In genomic region chr10:87818505-87819273, GRCh38 we compare ENCODE assay signal across 8 cellular contexts. TPM values are rescaled to one million over a fixed set of nuclear protein-coding genes. Genes with fewer than 3 reads are reported as not detected.
DNase-seq lines count a peak whose midpoint lies in the region; TF ChIP-seq lines count a peak whose summit lies in the region.

No MANE protein-coding gene starts in this region.

- no peaks in the 10 kb centered on the region for H3K9me3 Mint-ChIP-seq in T-helper 1 cell treated with Interleukin-12 subunit alpha and Interleukin-12 subunit beta and Interleukin-4 antibody, amounts not matched to agents 30 μg/mL and 1 μg/mL, for 36 hours

- H3K27ac Mint-ChIP-seq in T-helper 1 cell treated with Interleukin-12 subunit alpha and Interleukin-12 subunit beta and Interleukin-4 antibody, amounts not matched to agents 30 μg/mL and 1 μg/mL, for 36 hours, result peak overlapping the region; percentile 98

- peak overlapping the region; percentile 89 for H3K4me3 Mint-ChIP-seq in T-helper 1 cell treated with Interleukin-12 subunit alpha and Interleukin-12 subunit beta and Interleukin-4 antibody, amounts not matched to agents 30 μg/mL and 1 μg/mL, for 36 hours

- in situ Hi-C loops in astrocyte of the spinal cord (cut with HindIII; ENCODE audit: low sequenced_read_pairs), result no loop called here

- H3K4me1 Mint-ChIP-seq in T-helper 1 cell treated with Interleukin-12 subunit alpha and Interleukin-12 subunit beta and Interleukin-4 antibody, amounts not matched to agents 30 μg/mL and 1 μg/mL, for 36 hours (ENCODE audit: low read depth), result peaks cover 28% of the 10 kb centered on the region

- DNase-seq in DMS153 treated with DMSO at 0.1 percent for 48 hours (lab: John Stamatoyannopoulos, UW; ENCODE audit: unreplicated experiment), result peak; percentile 41
- DNase-seq in GM20000 (ENCODE audit: low spot score), result peak; percentile 54
- peak; percentile 63 for DNase-seq in HT-29 (ENCODE audit: low spot score)
- peak; percentile 29 for DNase-seq in astrocyte of the spinal cord (ENCODE audit: low read depth, low spot score)
- DNase-seq in inferior parietal cortex (ENCODE audit: extremely low spot score), result peak; percentile 49
- peak; percentile 50 to 62 for DNase-seq in stimulated activated CD4-positive, alpha-beta T cell treated with anti-CD3 and anti-CD28 coated beads, Interleukin-12 subunit alpha, Interleukin-12 subunit beta, amount 100 ng/mL, for 24 hours (ENCODE audit: low read depth in 2 of 2)
- no peak for DNase-seq in amniotic stem cell (lab: John Stamatoyannopoulos, UW)

- peak overlapping the region; percentile 74 for H3K4me3 ChIP-seq in astrocyte of the spinal cord (ENCODE audit: low read depth, low read length)

- peaks cover 6% of the 10 kb centered on the region for H3K36me3 Mint-ChIP-seq in T-helper 1 cell treated with Interleukin-12 subunit alpha and Interleukin-12 subunit beta and Interleukin-4 antibody, amounts not matched to agents 30 μg/mL and 1 μg/mL, for 36 hours (ENCODE audit: low read depth)

- peaks cover 4% of the 10 kb centered on the region for H3K27me3 Mint-ChIP-seq in T-helper 1 cell treated with Interleukin-12 subunit alpha and Interleukin-12 subunit beta and Interleukin-4 antibody, amounts not matched to agents 30 μg/mL and 1 μg/mL, for 36 hours (ENCODE audit: low read depth)

- TF ChIP-seq CTCF in GM20000 (IDR thresholded peaks at IDR 0.05; ENCODE audit: extremely low read depth, missing control alignments) (no peak), astrocyte of the spinal cord (IDR thresholded peaks at IDR 0.05; ENCODE audit: low read depth, low read length) (no peak)

RNA-seq across cellular contexts. Expression of gene ATAD1, which starts 0.7 kb away (rescaled TPM):
- total RNA-seq in HT-29 (2014; rRNA removed; shearing (Covaris generic)), result 12.7 and 18.0 TPM in 2 replicates

RNA-seq across cellular contexts. Expression of gene KLLN, which starts 44.6 kb away (rescaled TPM):
- 0.28 and 0.42 TPM in 2 replicates for total RNA-seq in HT-29 (2014; rRNA removed; shearing (Covaris generic))

RNA-seq across cellular contexts. Expression of gene PTEN, which starts 44.7 kb away (rescaled TPM):
- total RNA-seq in HT-29 (2014; rRNA removed; shearing (Covaris generic)), result 38.0 and 49.9 TPM in 2 replicates
